Comparison of ENCODE assay signal across 33 cellular contexts in genomic region chrX:16592194-16592770, GRCh38. TPM values are rescaled to one million over a fixed set of nuclear protein-coding genes. Genes with fewer than 3 reads are reported as not detected.
"Had no signal": no experiment of that assay in that cellular context is flagged by ENCODE, and none has a peak within 500 bp of the region (broad histone marks: within the 10 kb centered on the region; RNA-seq: fewer than 3 reads in every experiment).

No MANE protein-coding gene starts in this region.

- H3K27ac Mint-ChIP-seq: memory B cell; natural killer cell; stimulated activated effector memory CD8-positive, alpha-beta T cell treated with anti-CD3 and anti-CD28 coated beads, Interleukin-12 subunit alpha, Interleukin-12 subunit beta, amount 100 ng/mL, for 72 hours had no signal

- H3K9me3 Mint-ChIP-seq: memory B cell; natural killer cell; stimulated activated effector memory CD8-positive, alpha-beta T cell treated with anti-CD3 and anti-CD28 coated beads, Interleukin-12 subunit alpha, Interleukin-12 subunit beta, amount 100 ng/mL, for 72 hours had no signal

- H3K27ac ChIP-seq: dorsolateral prefrontal cortex, epithelial cell of prostate, foreskin keratinocyte, gastroesophageal sphincter, heart left ventricle, hepatocyte, neutrophil, pancreas, right lobe of liver, stomach, thyroid gland, vagina had no signal

- H3K27me3 ChIP-seq: foreskin keratinocyte, gastroesophageal sphincter, hepatocyte, neutrophil, pancreas, right lobe of liver, stomach, thyroid gland, vagina had no signal

- H3K4me1 ChIP-seq: gastroesophageal sphincter, pancreas, right lobe of liver, stomach, thyroid gland, vagina had no signal

- H3K4me1 Mint-ChIP-seq: memory B cell; natural killer cell; neural crest cell; stimulated activated effector memory CD8-positive, alpha-beta T cell treated with anti-CD3 and anti-CD28 coated beads, Interleukin-12 subunit alpha, Interleukin-12 subunit beta, amount 100 ng/mL, for 72 hours had no signal

- H3K9me3 ChIP-seq: gastroesophageal sphincter, heart left ventricle, neutrophil, pancreas, right lobe of liver, stomach, thyroid gland, vagina had no signal

- H3K4me3 Mint-ChIP-seq: memory B cell; natural killer cell; neural crest cell; stimulated activated effector memory CD8-positive, alpha-beta T cell treated with anti-CD3 and anti-CD28 coated beads, Interleukin-12 subunit alpha, Interleukin-12 subunit beta, amount 100 ng/mL, for 72 hours had no signal

- DNase-seq: dorsolateral prefrontal cortex; effector CD4-positive, alpha-beta T cell; foreskin keratinocyte; heart left ventricle; kidney; natural killer cell; pancreas; right lobe of liver; stimulated activated CD4-positive, alpha-beta T cell treated with anti-CD3 and anti-CD28 coated beads, Interleukin-2, amount 100 ng/mL, for 24 hours; stimulated activated CD4-positive, alpha-beta T cell treated with anti-CD3 and anti-CD28 coated beads, Interleukin-4, amount 100 ng/mL, for 24 hours; stimulated activated naive CD4-positive, alpha-beta T cell treated with Interleukin-2 at 50 U/mL for 16 hours; stomach; thyroid gland; trophoblast cell had no signal

- H3K27me3 Mint-ChIP-seq: memory B cell, progenitor cell of endocrine pancreas had no signal

- H3K36me3 ChIP-seq: neutrophil, pancreas, right lobe of liver, stomach, thyroid gland, vagina had no signal

- H3K36me3 Mint-ChIP-seq: natural killer cell; stimulated activated effector memory CD8-positive, alpha-beta T cell treated with anti-CD3 and anti-CD28 coated beads, Interleukin-12 subunit alpha, Interleukin-12 subunit beta, amount 100 ng/mL, for 72 hours had no signal

- H3K4me3 ChIP-seq: dorsolateral prefrontal cortex, gastroesophageal sphincter, heart left ventricle, hepatocyte, lung, pancreas, right lobe of liver, stomach, thyroid gland, vagina had no signal

RNA-seq across cellular contexts. Expression of gene S100G, which starts 57.7 kb away (rescaled TPM):
- total RNA-seq: dorsolateral prefrontal cortex, esophagus mucosa, foreskin keratinocyte, gastroesophageal sphincter, heart left ventricle, kidney, left lobe of liver, liver, lung, mononuclear cell, natural killer cell, neural crest cell, omental fat pad, pancreas, progenitor cell of endocrine pancreas, right lobe of liver, skeletal muscle tissue, stomach, subcutaneous adipose tissue, temporal lobe, thyroid gland, ureter, vagina had no signal
- polyA plus RNA-seq: foreskin keratinocyte, heart left ventricle, liver, lung, pancreas, stomach had no signal
